Comparison of ENCODE assay signal across 25 cellular contexts in genomic region chr17:4593021-4593797, GRCh38. TPM values are rescaled to one million over a fixed set of nuclear protein-coding genes. Genes with fewer than 3 reads are reported as not detected.
"Had no signal": no experiment of that assay in that cellular context is flagged by ENCODE, and none has a peak within 500 bp of the region (broad histone marks: within the 10 kb centered on the region; RNA-seq: fewer than 3 reads in every experiment).

No MANE protein-coding gene starts in this region.

- H3K4me1 ChIP-seq: breast epithelium, tibial artery had no signal

- H3K4me3 Mint-ChIP-seq: activated naive CD8-positive, alpha-beta T cell treated with anti-CD3 and anti-CD28 coated beads, Interleukin-2, amount 10 ng/mL, durations not matched to agents 7 days and 5 days; effector memory CD8-positive, alpha-beta T cell; stimulated activated naive B cell treated with anti-CD40 and anti-IgM and Interleukin-4, amounts not matched to agents 10 μg/mL and 1 μg/mL and 100 μg/mL, for 72 hours had no signal

- H3K4me3 ChIP-seq: breast epithelium, gastroesophageal sphincter, heart right ventricle, SK-N-MC, skin epidermis, tibial artery had no signal

- H3K9me3 ChIP-seq: breast epithelium, gastroesophageal sphincter, heart right ventricle, tibial artery had no signal

- H3K79me2 ChIP-seq: parathyroid adenoma had no signal

- H3K27ac Mint-ChIP-seq: activated naive CD8-positive, alpha-beta T cell treated with anti-CD3 and anti-CD28 coated beads, Interleukin-2, amount 10 ng/mL, durations not matched to agents 7 days and 5 days; effector memory CD8-positive, alpha-beta T cell; stimulated activated naive B cell treated with anti-CD40 and anti-IgM and Interleukin-4, amounts not matched to agents 10 μg/mL and 1 μg/mL and 100 μg/mL, for 72 hours had no signal

- H3K36me3 ChIP-seq: breast epithelium, heart right ventricle, tibial artery had no signal

- H3K9ac ChIP-seq: parathyroid adenoma had no signal

- ATAC-seq: activated CD4-positive, CD25-positive, alpha-beta regulatory T cell treated with anti-CD3 and anti-CD28 coated beads, Interleukin-2, amount 50 U/mL, for 24 hours; effector memory CD8-positive, alpha-beta T cell; gastroesophageal sphincter; left lobe of liver; stimulated activated naive B cell treated with anti-CD40 and anti-IgM and Interleukin-4, amounts not matched to agents 10 μg/mL and 1 μg/mL and 100 μg/mL, for 72 hours had no signal

- H3K27ac ChIP-seq: breast epithelium, parathyroid adenoma, SK-N-MC, skin epidermis, tibial artery had no signal

- H2AFZ ChIP-seq: parathyroid adenoma had no signal

- H3K27me3 ChIP-seq: breast epithelium, gastroesophageal sphincter, heart right ventricle had no signal

- H3K36me3 Mint-ChIP-seq: activated naive CD8-positive, alpha-beta T cell treated with anti-CD3 and anti-CD28 coated beads, Interleukin-2, amount 10 ng/mL, durations not matched to agents 7 days and 5 days; stimulated activated naive B cell treated with anti-CD40 and anti-IgM and Interleukin-4, amounts not matched to agents 10 μg/mL and 1 μg/mL and 100 μg/mL, for 72 hours had no signal

- H3K9me3 Mint-ChIP-seq: activated naive CD8-positive, alpha-beta T cell treated with anti-CD3 and anti-CD28 coated beads, Interleukin-2, amount 10 ng/mL, durations not matched to agents 7 days and 5 days; effector memory CD8-positive, alpha-beta T cell; stimulated activated naive B cell treated with anti-CD40 and anti-IgM and Interleukin-4, amounts not matched to agents 10 μg/mL and 1 μg/mL and 100 μg/mL, for 72 hours had no signal

- DNase-seq: activated CD4-positive, alpha-beta T cell treated with anti-CD3 and anti-CD28 coated beads, Interleukin-2, amount 50 U/mL, for 1 hour; activated CD8-positive, alpha-beta memory T cell treated with anti-CD3 and anti-CD28 coated beads for 24 hours; activated naive CD4-positive, alpha-beta T cell; activated naive CD8-positive, alpha-beta T cell treated with anti-CD3 and anti-CD28 coated beads, Interleukin-2, amount 10 ng/mL, durations not matched to agents 7 days and 5 days; aorta; dermis blood vessel endothelial cell; effector memory CD8-positive, alpha-beta T cell; heart right ventricle; mesenchymal stem cell; retina; stimulated activated CD4-positive, alpha-beta T cell treated with anti-CD3 and anti-CD28 coated beads, Interleukin-15, amount 100 ng/mL, for 24 hours; stimulated activated CD4-positive, alpha-beta T cell treated with anti-CD3 and anti-CD28 coated beads, Interleukin-4, amount 100 ng/mL, for 1 hour; stimulated activated naive B cell treated with anti-CD40 and anti-IgM and Interleukin-4, amounts not matched to agents 10 μg/mL and 1 μg/mL and 100 μg/mL, for 72 hours; T-helper 1 cell; T1000; tibial artery had no signal

RNA-seq across cellular contexts. Expression of gene SMTNL2, which starts 8.9 kb away (rescaled TPM):
- total RNA-seq: activated naive CD8-positive, alpha-beta T cell treated with anti-CD3 and anti-CD28 coated beads, Interleukin-2, amount 10 ng/mL, durations not matched to agents 7 days and 5 days; left lobe of liver had no signal
- polyA plus RNA-seq: aorta had no signal

RNA-seq across cellular contexts. Expression of gene GGT6, which starts 32.8 kb away (rescaled TPM):
- total RNA-seq: activated naive CD8-positive, alpha-beta T cell treated with anti-CD3 and anti-CD28 coated beads, Interleukin-2, amount 10 ng/mL, durations not matched to agents 7 days and 5 days; aorta; chondrocyte; dermis blood vessel endothelial cell had no signal
- polyA plus RNA-seq: neural cell had no signal

RNA-seq across cellular contexts. Expression of gene ALOX15, which starts 48.3 kb away (rescaled TPM):
- total RNA-seq: activated naive CD8-positive, alpha-beta T cell treated with anti-CD3 and anti-CD28 coated beads, Interleukin-2, amount 10 ng/mL, durations not matched to agents 7 days and 5 days; aorta; dermis blood vessel endothelial cell had no signal
- polyA plus RNA-seq: aorta, heart right ventricle had no signal
